ENCODE assay signal across 8 cellular contexts in genomic region chr7:101815826-101816488, GRCh38. TPM values are rescaled to one million over a fixed set of nuclear protein-coding genes. Genes with fewer than 3 reads are reported as not detected.
DNase-seq lines count a peak whose midpoint lies in the region; ATAC-seq, FAIRE-seq and TF ChIP-seq lines count a peak whose summit lies in the region.

No MANE protein-coding gene starts in this region.

- no peak overlapping the region for H2BK12ac ChIP-seq in H1 (ENCODE audit: low read depth, low read length)

- H3K27ac ChIP-seq in H1 (ENCODE audit: low read depth, low read length) (peak overlapping the region; percentile 47; the same call in 1 of the 2 replicates), mesendoderm (ENCODE audit: low read depth, low read length) (peak overlapping the region; percentile 99)

- H2BK120ac ChIP-seq in H1 (replicated peaks; ENCODE audit: low read depth, low read length), result no peak overlapping the region
- H2BK120ac ChIP-seq in mesendoderm (ENCODE audit: low read depth, low read length), result peak overlapping the region; percentile 100

- H2BK15ac ChIP-seq in H1 (ENCODE audit: low read length), result no peak overlapping the region
- H2BK15ac ChIP-seq in mesendoderm (replicated peaks; ENCODE audit: low read depth), result peak overlapping the region; percentile 98

- H3K18ac ChIP-seq in H1 (ENCODE audit: extremely low read depth, low read length) (no peak overlapping the region), mesendoderm (ENCODE audit: low read length) (peak overlapping the region; percentile 100)

- H3K56ac ChIP-seq in H1 (replicated peaks; ENCODE audit: insufficient read length, low read depth, low read length) (peak overlapping the region; percentile 71), mesendoderm (ENCODE audit: low read length) (peak overlapping the region; percentile 76)

- H3K4me1 ChIP-seq in H1 (replicated peaks in 1 of 4; ENCODE audit: control insufficient read depth in 3 of 4, insufficient read depth in 4 of 4, low read length in 3 of 4), result peaks cover 9 to 23% (median 10%) of the 10 kb centered on the region in 4 experiments
- peaks cover 2% of the 10 kb centered on the region for H3K4me1 ChIP-seq in mesendoderm (ENCODE audit: control insufficient read depth, low read depth, low read length)

- peaks cover 9 to 12% of the 10 kb centered on the region in 2 experiments for H4K20me1 ChIP-seq in H1 (replicated peaks in 1 of 2; ENCODE audit: control insufficient read depth in 1 of 2, insufficient read depth in 2 of 2, low read length in 2 of 2)

- H3K36me3 Mint-ChIP-seq in activated CD4-positive, alpha-beta memory T cell treated with anti-CD3 and anti-CD28 coated beads, Interleukin-2, amount 10 ng/mL, durations not matched to agents 7 days and 5 days (ENCODE audit: low read depth), result no peaks in the 10 kb centered on the region

- H3K9ac ChIP-seq in H1 (replicated peaks in 1 of 4; ENCODE audit: extremely low read depth in 1 of 4, low read depth in 3 of 4, low read length in 3 of 4) (peak overlapping the region; percentile 62 to 77 (median 68); a peak in 5 of 7 replicates), mesendoderm (ENCODE audit: low read length) (peak overlapping the region; percentile 54)

- H3K14ac ChIP-seq in H1 (ENCODE audit: insufficient read length), result no peak overlapping the region

- H3K4ac ChIP-seq in H1 (replicated peaks; ENCODE audit: insufficient read length, low read depth, low read length) (no peak overlapping the region), mesendoderm (ENCODE audit: low read depth, low read length) (peak overlapping the region; percentile 100)

- TF ChIP-seq POLR2A in H1 (IDR thresholded peaks at IDR 0.05; ENCODE audit: control extremely low read depth in 1 of 2, low read depth in 2 of 2, low read length in 2 of 2), result peak in 1 of 2 experiments; percentile 43; a peak in 1 of 3 replicates

- H2AK5ac ChIP-seq in H1 (ENCODE audit: low read depth, low read length) (no peak overlapping the region), mesendoderm (ENCODE audit: low read length) (no peak overlapping the region)

- peaks cover 24% of the 10 kb centered on the region for H3K27me3 Mint-ChIP-seq in activated CD4-positive, alpha-beta memory T cell treated with anti-CD3 and anti-CD28 coated beads, Interleukin-2, amount 10 ng/mL, durations not matched to agents 7 days and 5 days

- H3K79me1 ChIP-seq in H1 (ENCODE audit: low read depth, low read length) (no peaks in the 10 kb centered on the region), mesendoderm (ENCODE audit: low read length) (no peaks in the 10 kb centered on the region)

- peak; percentile 92 for DNase-seq in AG20443 (ENCODE audit: low spot score)
- peak; percentile 68 for DNase-seq in NCI-H774 (lab: John Stamatoyannopoulos, UW)
- peak; percentile 75 for DNase-seq in activated CD4-positive, alpha-beta memory T cell treated with anti-CD3 and anti-CD28 coated beads, Interleukin-2, amount 10 ng/mL, durations not matched to agents 7 days and 5 days
- peak; percentile 33 to 78 for DNase-seq in H1 (ENCODE audit: low read depth in 1 of 2, low spot score in 2 of 2)
- peak; percentile 93 for DNase-seq in mesendoderm
- peak; percentile 59 for DNase-seq in stimulated activated CD8-positive, alpha-beta memory T cell treated with anti-CD3 and anti-CD28 coated beads, Interleukin-12 subunit alpha, Interleukin-12 subunit beta, amount 100 ng/mL, for 4 hours (ENCODE audit: low read depth)

- FAIRE-seq in H1 (lab: Jason Lieb, UNC), result no peak

- H3K4me3 ChIP-seq in H1 (ENCODE audit: extremely low read depth in 1 of 4, insufficient read depth in 2 of 4, low read depth in 3 of 4, low read length in 4 of 4), result peak overlapping the region; percentile 61 to 88 (median 65)
- H3K4me3 ChIP-seq in mesendoderm (ENCODE audit: low read length), result peak overlapping the region; percentile 49

- peaks cover 11% of the 10 kb centered on the region; the same call in 1 of the 2 replicates for H3K23me2 ChIP-seq in H1 (ENCODE audit: low read depth, low read length)

- H4K8ac ChIP-seq in H1 (ENCODE audit: extremely low read depth, insufficient read depth, low read length) (peak overlapping the region; percentile 95), mesendoderm (ENCODE audit: low read depth, low read length) (peak overlapping the region; percentile 100)

- CTCF ChIA-PET in activated CD4-positive, alpha-beta memory T cell treated with anti-CD3 and anti-CD28 coated beads, Interleukin-2, amount 10 ng/mL, durations not matched to agents 7 days and 5 days (lab: Charles Lee), result no interaction called here
- CTCF ChIA-PET in H1 (lab: Charles Lee; ENCODE audit: partially characterized antibody), result no interaction called here

- H3K4me2 ChIP-seq in H1 (ENCODE audit: insufficient read depth in 1 of 2, low read depth in 2 of 2, low read length in 2 of 2) (no peak overlapping the region; a peak in 1 of 4 replicates), mesendoderm (ENCODE audit: low read length) (no peak overlapping the region)

- TF ChIP-seq EP300 in H1 (IDR thresholded peaks at IDR 0.05; ENCODE audit: borderline replicate concordance in 1 of 2, low read depth in 2 of 2, low read length in 2 of 2), result peak in 1 of 2 experiments; percentile 81; a peak in 1 of 3 replicates

- H4K91ac ChIP-seq in H1 (replicated peaks; ENCODE audit: insufficient read length, low read length), result no peak overlapping the region

- H2BK20ac ChIP-seq in H1 (ENCODE audit: low read length), result no peak overlapping the region

- TF ChIP-seq CTCF in H1 (IDR thresholded peaks at IDR 0.05; ENCODE audit: control extremely low read depth in 1 of 3, insufficient read depth in 1 of 3, low read depth in 1 of 3, low read length in 3 of 3), result no peak

- H2AFZ ChIP-seq in H1 (ENCODE audit: low read length), result no peak overlapping the region

- H3K79me2 ChIP-seq in H1 (ENCODE audit: control insufficient read depth in 1 of 2, insufficient read depth in 2 of 2, low read length in 2 of 2), result peaks cover 17 to 45% of the 10 kb centered on the region in 2 experiments
- peaks cover 41% of the 10 kb centered on the region for H3K79me2 ChIP-seq in mesendoderm (ENCODE audit: control insufficient read depth, insufficient read depth, low read length)

- H3K9me3 Mint-ChIP-seq in activated CD4-positive, alpha-beta memory T cell treated with anti-CD3 and anti-CD28 coated beads, Interleukin-2, amount 10 ng/mL, durations not matched to agents 7 days and 5 days, result no peaks in the 10 kb centered on the region

- peak overlapping the region; percentile 54 for H4K5ac ChIP-seq in H1 (ENCODE audit: insufficient read length, low read depth, low read length)
- no peak overlapping the region for H4K5ac ChIP-seq in mesendoderm (ENCODE audit: low read length)

- H2BK5ac ChIP-seq in H1 (ENCODE audit: low read depth, low read length), result no peak overlapping the region
- no peak overlapping the region for H2BK5ac ChIP-seq in mesendoderm (ENCODE audit: low read length)

- H3K4me1 Mint-ChIP-seq in activated CD4-positive, alpha-beta memory T cell treated with anti-CD3 and anti-CD28 coated beads, Interleukin-2, amount 10 ng/mL, durations not matched to agents 7 days and 5 days, result peaks cover 15% of the 10 kb centered on the region

- no peak overlapping the region for H3K23ac ChIP-seq in H1 (ENCODE audit: insufficient read length)
- H3K23ac ChIP-seq in mesendoderm (ENCODE audit: low read length), result no peak overlapping the region

- TF ChIP-seq RAD21 in H1 (IDR thresholded peaks at IDR 0.05 in 1 of 2, conservative IDR thresholded peaks at IDR 0.05 in 1 of 2; ENCODE audit: low read depth in 2 of 2, low read length in 2 of 2), result 0 out of 4 replicates have a peak, but pooled peaks have one; percentile 4 to 28

- no peaks in the 10 kb centered on the region for H3K36me3 ChIP-seq in H1 (ENCODE audit: control insufficient read depth in 2 of 4, insufficient read depth in 4 of 4, low read length in 3 of 4)
- no peaks in the 10 kb centered on the region for H3K36me3 ChIP-seq in mesendoderm (ENCODE audit: control insufficient read depth, insufficient read depth, low read length)

- H3K9me3 ChIP-seq in H1 (ENCODE audit: insufficient read depth in 2 of 2, low read depth in 1 of 2, low read length in 1 of 2), result no peaks in the 10 kb centered on the region

- 2% methylated on average over 33 of the region's 88 CpGs; no CpG with 5 or more reads in 1 of the 2 experiments for WGBS in H1 (ENCODE audit: extremely low coverage in 1 of 2, insufficient coverage in 1 of 2, insufficient read length in 1 of 2, insufficient replicate concordance in 2 of 2, low coverage in 1 of 2, low lambda C conversion rate in 2 of 2, missing lambda C conversion rate in 1 of 2), 2 experiments
- WGBS in mesendoderm (ENCODE audit: extremely low coverage, insufficient coverage, low lambda C conversion rate), result no CpG with 5 or more reads among the region's 88 CpGs

- H3K27ac Mint-ChIP-seq in activated CD4-positive, alpha-beta memory T cell treated with anti-CD3 and anti-CD28 coated beads, Interleukin-2, amount 10 ng/mL, durations not matched to agents 7 days and 5 days, result peak overlapping the region; percentile 26

- H3K4me3 Mint-ChIP-seq in activated CD4-positive, alpha-beta memory T cell treated with anti-CD3 and anti-CD28 coated beads, Interleukin-2, amount 10 ng/mL, durations not matched to agents 7 days and 5 days, result peak overlapping the region; percentile 75

- H3K27me3 ChIP-seq in H1 (replicated peaks in 1 of 4; ENCODE audit: control insufficient read depth in 3 of 4, extremely low read depth in 1 of 4, insufficient read depth in 3 of 4, low read length in 3 of 4) (peaks cover 0 to 14% (median 7%) of the 10 kb centered on the region in 4 experiments; a peak in 6 of 7 replicates), mesendoderm (ENCODE audit: insufficient read depth, low read length, poor library complexity) (no peaks in the 10 kb centered on the region)

- ATAC-seq in GM19035 (IDR thresholded peaks at IDR 0.05; ENCODE audit: unreplicated experiment), result peak; percentile 65
- ATAC-seq in HG03354 (IDR thresholded peaks at IDR 0.05; ENCODE audit: poor library complexity, severe bottlenecking, unreplicated experiment), result peak; percentile 68

- POLR2A ChIA-PET in activated CD4-positive, alpha-beta memory T cell treated with anti-CD3 and anti-CD28 coated beads, Interleukin-2, amount 10 ng/mL, durations not matched to agents 7 days and 5 days (lab: Charles Lee), result interaction anchor here (1.0 to 1.1 kb wide), 2 partner anchors 40 to 73 kb away, joined by 3 to 4 read pairs; no protein-coding TSS in a partner anchor
- POLR2A ChIA-PET in H1 (lab: Charles Lee; ENCODE audit: partially characterized antibody), result interaction anchor here (0.5 to 2.6 kb wide), 3 partner anchors 10 to 273 kb away, joined by 3 to 12 read pairs (median 4); no protein-coding TSS in a partner anchor

RNA-seq across cellular contexts. Expression of gene CUX1, which starts 1.5 kb away (rescaled TPM):
- 10 to 100 TPM; 21.1 to 22.4 TPM for total RNA-seq in activated CD4-positive, alpha-beta memory T cell treated with anti-CD3 and anti-CD28 coated beads, Interleukin-2, amount 10 ng/mL, durations not matched to agents 7 days and 5 days
- total RNA-seq in H1 (2021; fragmentation: NEBNext Ultra II Directional; extraction: Animal tissue kit (Norgen Biotek cat#: 25700)), result 53.8 and 65.9 TPM in 2 replicates
- polyA plus RNA-seq in H1 (2011; rRNA removed), result 21.6 and 33.1 TPM in 2 replicates
- 17.0 TPM for polyA plus RNA-seq in H1 (2011; cell fraction: cytosol; rRNA removed)
- 36.0 TPM for polyA plus RNA-seq in H1 (2011; cell fraction: nucleus; rRNA removed)
- polyA plus RNA-seq in H1 (2012, experiment 1 of 2), result 21.0 to 31.0 TPM (median 29.1 TPM) in 4 replicates
- 18.8 TPM for polyA plus RNA-seq in H1 (2012, experiment 2 of 2)
- 32.6 TPM for polyA plus RNA-seq in H1 (2013, experiment 1 of 2)
- 35.1 TPM for polyA plus RNA-seq in H1 (2013, experiment 2 of 2)
- 34.6 and 44.1 TPM in 2 replicates for polyA minus RNA-seq in H1 (2011; rRNA and poly(A)+ RNA removed)
- polyA minus RNA-seq in H1 (2011; cell fraction: cytosol; rRNA and poly(A)+ RNA removed), result 30.0 TPM
- polyA minus RNA-seq in H1 (2011; cell fraction: nucleus; rRNA and poly(A)+ RNA removed), result 71.2 TPM
- polyA plus RNA-seq in mesendoderm (2013, experiment 1 of 2), result 35.0 TPM
- polyA plus RNA-seq in mesendoderm (2013, experiment 2 of 2), result 35.9 TPM

Comparison
In these comparisons a context has a peak if more than half of its experiments do, and no peak if none do; other contexts are left out.
1. Peak in every context shown above with its lines: DNase-seq, ATAC-seq, H3K4me3 ChIP-seq and H3K27ac ChIP-seq.